ENCODE assay signal across 17 cellular contexts in the genomic region with DNA sequence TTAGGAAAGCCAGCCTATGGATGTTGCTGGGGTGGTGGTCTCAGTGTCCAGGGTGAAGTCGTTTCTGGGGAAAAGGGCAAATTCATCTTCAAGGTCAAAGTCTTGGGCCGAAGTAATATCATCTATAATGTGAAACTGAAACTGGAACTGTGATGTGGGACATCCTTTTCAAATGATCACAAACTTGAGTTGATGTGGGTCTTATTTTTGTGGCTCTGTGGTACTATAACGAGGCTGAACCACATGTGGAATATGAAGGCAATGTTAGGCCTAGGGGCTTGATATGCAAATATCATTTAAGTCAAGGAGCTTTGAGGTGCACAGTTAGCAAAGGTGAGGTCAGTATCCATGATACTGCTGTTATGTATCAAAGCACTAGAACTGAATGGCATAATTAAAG. TPM values are rescaled to one million over a fixed set of nuclear protein-coding genes. Genes with fewer than 3 reads are reported as not detected.
DNase-seq lines count a peak whose midpoint lies in the region; ATAC-seq and TF ChIP-seq lines count a peak whose summit lies in the region.
"Had no signal": no experiment of that assay in that cellular context is flagged by ENCODE, and none has a peak within 500 bp of the region (broad histone marks: within the 10 kb centered on the region; RNA-seq: fewer than 3 reads in every experiment).

No MANE protein-coding gene starts in this region.

- peaks cover 8% of the 10 kb centered on the region for H3K36me3 ChIP-seq in OCI-LY3 (replicated peaks; ENCODE audit: low read depth, low read length)
- H3K36me3 ChIP-seq in spleen: no peaks in the 10 kb centered on the region
- H3K36me3 ChIP-seq: pancreas had no signal

- peaks cover 24% of the 10 kb centered on the region for H3K4me1 ChIP-seq in OCI-LY3 (ENCODE audit: low read length)
- H3K4me1 ChIP-seq in spleen: peaks cover 0 to 4% (median 0%) of the 10 kb centered on the region in 6 donors
- H3K4me1 ChIP-seq: pancreas, testis had no signal

- H3K36me3 Mint-ChIP-seq in activated naive CD4-positive, alpha-beta T cell treated with anti-CD3 and anti-CD28 coated beads, Interleukin-2, amount 50 U/mL, for 24 hours: peaks cover 12% of the 10 kb centered on the region
- H3K36me3 Mint-ChIP-seq in central memory CD8-positive, alpha-beta T cell (ENCODE audit: insufficient read depth): peaks cover 2% of the 10 kb centered on the region

- no peak for DNase-seq in activated naive CD4-positive, alpha-beta T cell treated with Interleukin-2 at 50 U/mL for 16 hours
- DNase-seq in central memory CD8-positive, alpha-beta T cell (ENCODE audit: low spot score in 2 of 2): no peak
- no peak for DNase-seq in spleen
- no peak for DNase-seq in HPDE6-E6E7 (ENCODE audit: extremely low spot score)
- no peak for DNase-seq in GF-D8 (lab: John Stamatoyannopoulos, UW)
- no peak for DNase-seq in kidney tubule cell (ENCODE audit: low spot score)
- DNase-seq: DMS 273 treated with DMSO at 0.1 percent for 48 hours, midbrain, NCI-H446, pancreas, testis had no signal

- no peak for TF ChIP-seq POLR2A in spleen (IDR thresholded peaks at IDR 0.05)

- no peak overlapping the region; the same call in 1 of the 2 replicates for H3K9ac ChIP-seq in OCI-LY3 (ENCODE audit: low read length)

- H3K4me3 ChIP-seq in OCI-LY3 (ENCODE audit: low read length) (peak overlapping the region; percentile 29; the same call in 1 of the 2 replicates), spleen (peak overlapping the region in 1 of 8 donors; percentile 37)
- H3K4me3 ChIP-seq: pancreas, smooth muscle cell, testis had no signal

- ATAC-seq in central memory CD8-positive, alpha-beta T cell (replicated peaks; ENCODE audit: extremely low read depth, poor library complexity, severe bottlenecking): peak; percentile 73
- ATAC-seq: Panc1, pancreas had no signal

- no peak for TF ChIP-seq CTCF in OCI-LY3 (IDR thresholded peaks at IDR 0.05; ENCODE audit: low read depth, low read length)
- no peak for TF ChIP-seq CTCF in spleen (IDR thresholded peaks at IDR 0.05 in 8 of 11, conservative IDR thresholded peaks at IDR 0.05 in 3 of 11)

- H3K9me3 Mint-ChIP-seq in activated naive CD4-positive, alpha-beta T cell treated with anti-CD3 and anti-CD28 coated beads, Interleukin-2, amount 50 U/mL, for 24 hours: peaks cover 25% of the 10 kb centered on the region
- peaks cover 20% of the 10 kb centered on the region for H3K9me3 Mint-ChIP-seq in central memory CD8-positive, alpha-beta T cell

- H3K4me1 Mint-ChIP-seq in activated naive CD4-positive, alpha-beta T cell treated with anti-CD3 and anti-CD28 coated beads, Interleukin-2, amount 50 U/mL, for 24 hours: peaks cover 22% of the 10 kb centered on the region
- peaks cover 37% of the 10 kb centered on the region for H3K4me1 Mint-ChIP-seq in central memory CD8-positive, alpha-beta T cell

- H2AFZ ChIP-seq in OCI-LY3 (ENCODE audit: low read depth, low read length): peak overlapping the region; percentile 50; the same call in 1 of the 2 replicates

- WGBS in spleen, 5 donors: 38 to 50% (median 40%) methylated on average over 3 of the region's 3 CpGs

- H3K27ac Mint-ChIP-seq in activated naive CD4-positive, alpha-beta T cell treated with anti-CD3 and anti-CD28 coated beads, Interleukin-2, amount 50 U/mL, for 24 hours: no peak overlapping the region
- H3K27ac Mint-ChIP-seq in central memory CD8-positive, alpha-beta T cell (ENCODE audit: low read depth): peak overlapping the region; percentile 50

- intact Hi-C loops in spleen (cut with DNase I; ENCODE audit: low total_unique reads): no loop called here

- no peaks in the 10 kb centered on the region for H3K79me2 ChIP-seq in OCI-LY3 (ENCODE audit: low read length)

- no peaks in the 10 kb centered on the region for H3K27me3 ChIP-seq in OCI-LY3 (ENCODE audit: low read depth, low read length)
- no peaks in the 10 kb centered on the region for H3K27me3 ChIP-seq in spleen (replicated peaks in 1 of 7)
- H3K27me3 ChIP-seq: pancreas, testis had no signal

- H3K4me3 Mint-ChIP-seq in activated naive CD4-positive, alpha-beta T cell treated with anti-CD3 and anti-CD28 coated beads, Interleukin-2, amount 50 U/mL, for 24 hours: peak overlapping the region; percentile 23
- H3K4me3 Mint-ChIP-seq in central memory CD8-positive, alpha-beta T cell: peak overlapping the region; percentile 56

- H3K9me3 ChIP-seq in OCI-LY3 (ENCODE audit: insufficient read depth, low read length): peaks cover 19% of the 10 kb centered on the region
- H3K9me3 ChIP-seq in spleen: peaks cover 0 to 33% (median 23%) of the 10 kb centered on the region in 8 donors
- H3K9me3 ChIP-seq: pancreas, testis had no signal

- peak overlapping the region; percentile 61 for H3K4me2 ChIP-seq in OCI-LY3 (ENCODE audit: low read length)
- H3K4me2 ChIP-seq: smooth muscle cell had no signal

- peak overlapping the region; percentile 15; the same call in 1 of the 2 replicates for H3K27ac ChIP-seq in OCI-LY3 (ENCODE audit: low read length)
- H3K27ac ChIP-seq in spleen: peak overlapping the region in 2 of 8 donors; percentile 0 to 22
- H3K27ac ChIP-seq: pancreas, testis had no signal

- no peaks in the 10 kb centered on the region for H4K20me1 ChIP-seq in OCI-LY3 (ENCODE audit: insufficient read depth, low read length)

- no peaks in the 10 kb centered on the region for H3K27me3 Mint-ChIP-seq in activated naive CD4-positive, alpha-beta T cell treated with anti-CD3 and anti-CD28 coated beads, Interleukin-2, amount 50 U/mL, for 24 hours
- no peaks in the 10 kb centered on the region for H3K27me3 Mint-ChIP-seq in central memory CD8-positive, alpha-beta T cell

RNA-seq across cellular contexts. Expression of a gene that starts 1.5 kb away (rescaled TPM):
- not detected for total RNA-seq in spleen
- not detected for polyA plus RNA-seq in spleen
- total RNA-seq: frontal cortex, HT1080, pancreas, smooth muscle cell had no signal
- polyA plus RNA-seq: pancreas, smooth muscle cell had no signal
